ENCODE assay signal across 18 cellular contexts in the genomic region with DNA sequence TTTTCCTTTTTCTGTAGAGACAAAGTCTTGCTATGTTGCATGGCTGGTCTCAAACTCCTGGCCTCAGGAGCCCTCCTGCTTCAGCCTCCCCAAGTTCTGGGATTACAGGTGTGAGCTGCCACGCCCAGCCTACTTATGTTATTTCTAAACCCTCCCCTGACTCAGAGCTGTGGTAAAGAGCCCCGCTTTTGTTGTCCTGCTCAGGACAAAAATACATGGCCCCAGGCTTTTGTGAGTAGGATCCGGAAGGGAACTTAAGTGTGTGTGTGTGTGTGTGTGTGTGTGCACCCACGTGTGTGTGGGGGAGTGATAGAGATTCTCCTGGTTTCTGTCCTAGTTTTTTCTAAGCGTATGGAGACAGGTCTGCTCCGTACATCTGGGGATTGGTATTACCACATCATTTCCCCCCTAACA.
A peak's percentile ranks its signal among the peaks of the same experiment; 100 is the strongest.
DNase-seq lines count a peak whose midpoint lies in the region; ATAC-seq, FAIRE-seq and TF ChIP-seq lines count a peak whose summit lies in the region.
"Had no signal": no experiment of that assay in that cellular context is flagged by ENCODE, and none has a peak within 500 bp of the region (broad histone marks: within the 10 kb centered on the region; RNA-seq: fewer than 3 reads in every experiment).

No MANE protein-coding gene starts in this region.

- peak overlapping the region; percentile 37 for H3K4me2 ChIP-seq in BLaER1

- H3K9me3 Mint-ChIP-seq in T-cell, result no peaks in the 10 kb centered on the region
- H3K9me3 Mint-ChIP-seq: activated naive CD8-positive, alpha-beta T cell treated with anti-CD3 and anti-CD28 coated beads, Interleukin-2, amount 10 ng/mL, durations not matched to agents 7 days and 5 days had no signal

- no peaks in the 10 kb centered on the region for H4K20me1 ChIP-seq in BLaER1

- POLR2A ChIA-PET in T-cell (lab: Charles Lee), result interaction anchor here (0.7 kb wide), 2 partner anchors 20 to 111 kb away, joined by 3 read pairs; no protein-coding TSS in a partner anchor

- H3K36me3 Mint-ChIP-seq in T-cell, result no peaks in the 10 kb centered on the region

- H3K9me3 ChIP-seq in BLaER1, result no peaks in the 10 kb centered on the region
- H3K9me3 ChIP-seq: heart right ventricle, testis had no signal

- peak overlapping the region in 1 of 3 donors; percentile 36 for H3K4me3 Mint-ChIP-seq in T-cell
- H3K4me3 Mint-ChIP-seq: activated naive CD8-positive, alpha-beta T cell treated with anti-CD3 and anti-CD28 coated beads, Interleukin-2, amount 10 ng/mL, durations not matched to agents 7 days and 5 days had no signal

- peak overlapping the region; percentile 8 to 43 for H3K27ac Mint-ChIP-seq in T-cell
- H3K27ac Mint-ChIP-seq: activated naive CD8-positive, alpha-beta T cell treated with anti-CD3 and anti-CD28 coated beads, Interleukin-2, amount 10 ng/mL, durations not matched to agents 7 days and 5 days; progenitor cell of endocrine pancreas had no signal

- CTCF ChIA-PET in T-cell (lab: Charles Lee), result interaction anchor here in 1 of 2 donors (0.6 kb wide), 1 partner anchor 51 kb away, joined by 3 read pairs; no protein-coding TSS in a partner anchor

- no peaks in the 10 kb centered on the region for H3K27me3 Mint-ChIP-seq in T-cell
- H3K27me3 Mint-ChIP-seq: activated naive CD8-positive, alpha-beta T cell treated with anti-CD3 and anti-CD28 coated beads, Interleukin-2, amount 10 ng/mL, durations not matched to agents 7 days and 5 days had no signal

- H3K4me3 ChIP-seq in BLaER1, result no peak overlapping the region
- H3K4me3 ChIP-seq: GM12878, heart right ventricle, testis had no signal

- no peak for TF ChIP-seq CTCF in foreskin keratinocyte (conservative IDR thresholded peaks at IDR 0.05)

- intact Hi-C loops in left colon (cut with DNase I, micrococcal nuclease), result no loop called here

- DNase-seq in GM12891 (ENCODE audit: insufficient read length, low spot score) (no peak), T-cell (no peak), foreskin keratinocyte (peak; percentile 26 to 89), RCC 7860 (ENCODE audit: low spot score) (no peak), left colon (no peak)
- no peak for DNase-seq in effector CD4-positive, alpha-beta T cell
- no peak for DNase-seq in stimulated activated naive CD4-positive, alpha-beta T cell (lab: John Stamatoyannopoulos, UW)
- DNase-seq: activated naive CD8-positive, alpha-beta T cell treated with anti-CD3 and anti-CD28 coated beads, Interleukin-2, amount 10 ng/mL, durations not matched to agents 7 days and 5 days; AML-193; cerebellar nuclear complex; DMS79 treated with DMSO at 0.1 percent for 48 hours; heart right ventricle; NCI-H2171 treated with DMSO at 0.1 percent for 48 hours; testis had no signal

- no peak for ATAC-seq in T-cell (replicated peaks in 1 of 4)
- ATAC-seq in foreskin keratinocyte, result peak; percentile 79
- no peak for ATAC-seq in left colon
- ATAC-seq: GM12878, heart right ventricle had no signal

- peaks cover 80 to 88% (median 86%) of the 10 kb centered on the region in 3 donors for H3K4me1 Mint-ChIP-seq in T-cell

- H3K27me3 ChIP-seq in BLaER1, result no peaks in the 10 kb centered on the region
- H3K27me3 ChIP-seq in foreskin keratinocyte, result no peaks in the 10 kb centered on the region
- H3K27me3 ChIP-seq: testis had no signal

- H3K4me1 ChIP-seq in BLaER1 (peaks cover 37% of the 10 kb centered on the region), foreskin keratinocyte (no peaks in the 10 kb centered on the region)

- H3K36me3 ChIP-seq in BLaER1, result no peaks in the 10 kb centered on the region
- H3K36me3 ChIP-seq: heart right ventricle had no signal

- H3K27ac ChIP-seq in BLaER1 (no peak overlapping the region), foreskin keratinocyte (no peak overlapping the region)
- H3K27ac ChIP-seq: heart right ventricle had no signal

- peak; percentile 51 for FAIRE-seq in GM12891 (lab: Jason Lieb, UNC)
- no peak for FAIRE-seq in RCC 7860 (lab: Jason Lieb, UNC)
- FAIRE-seq: endothelial cell of umbilical vein, GM12878 had no signal

- no peak for TF ChIP-seq POLR2A in GM12891 (IDR thresholded peaks at IDR 0.05; ENCODE audit: low read depth, low read length)

- no peak overlapping the region for H3K9ac ChIP-seq in BLaER1

TF ChIP-seq in GM12891, 5 proteins besides CTCF, POLR2A, EP300 and RAD21:
- TF ChIP-seq POLR2AphosphoS5 (IDR thresholded peaks at IDR 0.05; ENCODE audit: low read depth, low read length) (no peak), PAX5 (IDR thresholded peaks at IDR 0.05; ENCODE audit: insufficient read depth, low read length, severe bottlenecking) (no peak)
TF ChIP-seq in GM12891: peak in this region for 0.

Comparison
In these comparisons a context has a peak if more than half of its experiments do, and no peak if none do; other contexts are left out.
1. DNase-seq: peak in foreskin keratinocyte (2 of 2); none in GM12891 (single experiment), T-cell (0 of 34), RCC 7860 (single experiment), effector CD4-positive, alpha-beta T cell (single experiment), stimulated activated naive CD4-positive, alpha-beta T cell (0 of 6) and left colon (0 of 2).